22 cellular contexts compared by ENCODE assay signal in genomic region chr19:58007285-58007684, GRCh38. TPM values are rescaled to one million over a fixed set of nuclear protein-coding genes. Genes with fewer than 3 reads are reported as not detected.
A peak's percentile ranks its signal among the peaks of the same experiment; 100 is the strongest.
DNase-seq lines count a peak whose midpoint lies in the region; ATAC-seq and TF ChIP-seq lines count a peak whose summit lies in the region.
"Had no signal": no experiment of that assay in that cellular context is flagged by ENCODE, and none has a peak within 500 bp of the region (broad histone marks: within the 10 kb centered on the region; RNA-seq: fewer than 3 reads in every experiment).

No MANE protein-coding gene starts in this region.

- H4K20me1 ChIP-seq in HCT116 (ENCODE audit: insufficient read depth) (no peaks in the 10 kb centered on the region), PC-9 (ENCODE audit: insufficient read depth) (no peaks in the 10 kb centered on the region)

- no peaks in the 10 kb centered on the region for H3K9me2 ChIP-seq in HCT116 (ENCODE audit: insufficient read depth)
- no peaks in the 10 kb centered on the region for H3K9me2 ChIP-seq in PC-9 (ENCODE audit: insufficient read depth)

- ATAC-seq in HCT116 (no peak), HG02798 (IDR thresholded peaks at IDR 0.05; ENCODE audit: poor library complexity, unreplicated experiment) (no peak), GM18867 (IDR thresholded peaks at IDR 0.05; ENCODE audit: unreplicated experiment) (no peak)
- ATAC-seq: natural killer cell had no signal

- RAD21 ChIA-PET in HCT116 (lab: Charles Lee; ENCODE audit: low non-redundant PET in 1 of 2, low total read pairs in 2 of 2, uncharacterized antibody in 2 of 2, unreplicated experiment in 2 of 2): no interaction called here

- no peak overlapping the region for H3K4me2 ChIP-seq in HCT116 (ENCODE audit: low read length)
- no peak overlapping the region for H3K4me2 ChIP-seq in PC-9
- H3K4me2 ChIP-seq: smooth muscle cell had no signal

- H3K4me3 ChIP-seq in HCT116 (replicated peaks in 1 of 2; ENCODE audit: low read depth in 1 of 2, low read length in 2 of 2) (no peak overlapping the region), PC-9 (no peak overlapping the region), fibroblast of mammary gland (ENCODE audit: control insufficient read depth, low read depth, low read length) (no peak overlapping the region)
- H3K4me3 ChIP-seq: esophagus squamous epithelium, HAP-1, smooth muscle cell, thoracic aorta had no signal

- TF ChIP-seq CTCF in HCT116 (IDR thresholded peaks at IDR 0.05 in 2 of 3, conservative IDR thresholded peaks at IDR 0.05 in 1 of 3; ENCODE audit: borderline replicate concordance in 1 of 3, insufficient read depth in 1 of 3, low read depth in 2 of 3, low read length in 2 of 3) (0 out of 6 replicates have a peak, but pooled peaks of 1 of the 3 experiments have one; percentile 13), PC-9 (conservative IDR thresholded peaks at IDR 0.05) (0 out of 2 replicates have a peak, but pooled peaks have one; percentile 19), fibroblast of mammary gland (conservative IDR thresholded peaks at IDR 0.05; ENCODE audit: control insufficient read depth, insufficient read depth, low read depth, low read length) (peak; percentile 5)

- intact Hi-C loops in HCT116 (cut with micrococcal nuclease): no loop called here
- intact Hi-C loops in PC-9 (cut with micrococcal nuclease; ENCODE audit: unreplicated experiment): no loop called here

- CTCF ChIA-PET in HCT116 (lab: Charles Lee): no interaction called here
- CTCF ChIA-PET in PC-9 (lab: Charles Lee): no interaction called here

- H2AFZ ChIP-seq in HCT116 (ENCODE audit: low read depth, low read length, poor library complexity, severe bottlenecking) (no peak overlapping the region), PC-9 (no peak overlapping the region)

- TF ChIP-seq POLR2A in HCT116 (IDR thresholded peaks at IDR 0.05; ENCODE audit: borderline replicate concordance, extremely low read depth, insufficient read depth, insufficient read length): no peak

- POLR2A ChIA-PET in HCT116 (lab: Charles Lee): no interaction called here
- POLR2A ChIA-PET in PC-9 (lab: Charles Lee; ENCODE audit: unreplicated experiment): no interaction called here

- H3K9ac ChIP-seq in HCT116 (ENCODE audit: low read length): no peak overlapping the region

- peak; percentile 32 for TF ChIP-seq RAD21 in HCT116 (IDR thresholded peaks at IDR 0.05; ENCODE audit: low read depth)

- H3K4me1 ChIP-seq in HCT116 (ENCODE audit: control insufficient read depth in 1 of 2, insufficient read depth in 2 of 2, low read length in 2 of 2) (no peaks in the 10 kb centered on the region), PC-9 (replicated peaks; ENCODE audit: insufficient read depth) (0 out of 2 replicates have a peak, but pooled peaks cover 4% of the 10 kb centered on the region)
- H3K4me1 ChIP-seq: HAP-1 had no signal

- DNase-seq in CMK (ENCODE audit: low read depth) (peak; percentile 14), HCT116 (ENCODE audit: low read depth, low spot score) (no peak), PC-9 (no peak), fibroblast of mammary gland (ENCODE audit: low read depth) (no peak), cortex of kidney (lab: John Stamatoyannopoulos, UW) (no peak)
- DNase-seq: activated CD4-positive, alpha-beta memory T cell treated with anti-CD3 and anti-CD28 coated beads for 36 hours; activated naive CD4-positive, alpha-beta T cell treated with anti-CD3 and anti-CD28 coated beads, Interleukin-2, amount 50 U/mL, for 16 hours; activated T-cell treated with anti-CD3 and anti-CD28 coated beads, Interleukin-2, amount 50 U/mL, for 24 hours; esophagus squamous epithelium; head of caudate nucleus; mammary epithelial cell; MM.1S; natural killer cell; NCI-H2107; SW 1271 had no signal

- BruUV-seq in HCT116 (replicated peaks; lab: Mats Ljungman, UMichigan): no TSS peak
- BruUV-seq in PC-9 (replicated peaks; lab: Mats Ljungman, UMichigan): no TSS peak

- no peaks in the 10 kb centered on the region for H3K27me3 ChIP-seq in HCT116 (ENCODE audit: insufficient read depth, low read length)
- no peaks in the 10 kb centered on the region for H3K27me3 ChIP-seq in PC-9 (ENCODE audit: insufficient read depth, low read depth)
- H3K27me3 ChIP-seq: esophagus squamous epithelium had no signal

- H3K36me3 ChIP-seq in HCT116 (ENCODE audit: control insufficient read depth in 1 of 2, insufficient read depth in 2 of 2, low read length in 2 of 2): no peaks in the 10 kb centered on the region
- peaks cover 6% of the 10 kb centered on the region; the same call in 1 of the 2 replicates for H3K36me3 ChIP-seq in PC-9 (ENCODE audit: low read depth)
- H3K36me3 ChIP-seq: HAP-1 had no signal

- H3K79me2 ChIP-seq in HCT116 (ENCODE audit: insufficient read depth, low read length) (no peaks in the 10 kb centered on the region), PC-9 (ENCODE audit: low read depth) (peaks cover under 1% of the 10 kb centered on the region)

- H3F3A ChIP-seq in PC-9 (ENCODE audit: insufficient read depth, low read depth): peaks cover 4% of the 10 kb centered on the region; the same call in 1 of the 2 replicates

- H3K9me3 ChIP-seq in HCT116 (ENCODE audit: control insufficient read depth in 1 of 2, insufficient read depth in 1 of 2, low read depth in 1 of 2, low read length in 2 of 2) (peaks cover 0 to 11% of the 10 kb centered on the region in 2 experiments; a peak in 2 of 4 replicates), PC-9 (ENCODE audit: insufficient read depth, low read depth) (peaks cover 35% of the 10 kb centered on the region)

- H3K27ac ChIP-seq in HCT116 (ENCODE audit: low read depth, low read length): no peak overlapping the region
- H3K27ac ChIP-seq in PC-9: no peak overlapping the region
- H3K27ac ChIP-seq: esophagus squamous epithelium, thoracic aorta had no signal

TF ChIP-seq in HCT116, 20 proteins besides CTCF, POLR2A, EP300 and RAD21:
- no peak for TF ChIP-seq TCF7L2 (IDR thresholded peaks at IDR 0.05; ENCODE audit: borderline replicate concordance, extremely low read depth, insufficient read depth, insufficient read length)

RNA-seq across cellular contexts. Expression of gene ZNF606, which starts 4.7 kb away (rescaled TPM):
- total RNA-seq in HCT116 (2021; ENCODE audit: unreplicated experiment) (0.05 TPM), PC-9 (2021) (16.3 and 21.6 TPM in 2 replicates)
- not detected in 2 replicates for polyA plus RNA-seq in HCT116 (2012)

RNA-seq across cellular contexts. Expression of gene ZSCAN1, which starts 26.5 kb away (rescaled TPM):
- total RNA-seq in HCT116 (2021; ENCODE audit: unreplicated experiment): not detected
- not detected in 2 replicates for polyA plus RNA-seq in HCT116 (2012)
- total RNA-seq in PC-9 (2021): not detected in 2 replicates
- total RNA-seq: activated CD4-positive, alpha-beta memory T cell treated with anti-CD3 and anti-CD28 coated beads for 36 hours; mammary epithelial cell; natural killer cell; posterior vena cava; smooth muscle cell; thoracic aorta had no signal
- polyA plus RNA-seq: mammary epithelial cell had no signal

RNA-seq across cellular contexts. Expression of gene C19orf18, which starts 33.0 kb away (rescaled TPM):
- total RNA-seq in HCT116 (2021; ENCODE audit: unreplicated experiment) (not detected), PC-9 (2021) (not detected in 2 replicates)
- not detected in 2 replicates for polyA plus RNA-seq in HCT116 (2012)
- total RNA-seq: activated CD4-positive, alpha-beta memory T cell treated with anti-CD3 and anti-CD28 coated beads for 36 hours; thoracic aorta had no signal
- polyA plus RNA-seq: BJ had no signal

RNA-seq across cellular contexts. Expression of gene ZNF135, which starts 51.8 kb away (rescaled TPM):
- not detected for total RNA-seq in HCT116 (2021; ENCODE audit: unreplicated experiment)
- polyA plus RNA-seq in HCT116 (2012): not detected in 2 replicates
- total RNA-seq in PC-9 (2021): 0.15 TPM in 1 of 2 replicates, not detected in the other

RNA-seq across cellular contexts. Expression of gene ZNF256, which starts 59.8 kb away (rescaled TPM):
- total RNA-seq in HCT116 (2021; ENCODE audit: unreplicated experiment) (not detected), PC-9 (2021) (6.3 and 6.4 TPM in 2 replicates)
- not detected in 2 replicates for polyA plus RNA-seq in HCT116 (2012)

Comparison
In these comparisons a context has a peak if more than half of its experiments do, and no peak if none do; other contexts are left out.
1. RNA of gene ZNF606, which starts 4.7 kb away (total RNA-seq): 16.3 to 21.6 TPM in PC-9; 0.05 TPM in HCT116 (single experiment); every median in the first group is over 10 times any median in the second.